8 cellular contexts compared by ENCODE assay signal in genomic region chr3:187714404-187714979, GRCh38. TPM values are rescaled to one million over a fixed set of nuclear protein-coding genes. Genes with fewer than 3 reads are reported as not detected.
DNase-seq lines count a peak whose midpoint lies in the region; ATAC-seq and TF ChIP-seq lines count a peak whose summit lies in the region.

No MANE protein-coding gene starts in this region.

- H3K79me2 ChIP-seq in osteoblast (ENCODE audit: insufficient read depth, low read length) = no peaks in the 10 kb centered on the region

- H3K27ac Mint-ChIP-seq in activated T-helper 1 cell treated with anti-CD3 and anti-CD28 coated beads, Interleukin-12 subunit alpha, Interleukin-12 subunit beta, Interleukin-2, Interleukin-4 antibody, amounts not matched to agents 30 ng/mL and 10 ng/mL and 1 ng/mL, durations not matched to agents 14 hours and 24 hours and 36 hours = no peak overlapping the region

- DNase-seq in ELR (ENCODE audit: low read depth) (peak; percentile 77), H4 (ENCODE audit: low spot score) (peak; percentile 79), M059J (ENCODE audit: low read depth) (peak; percentile 81), RKO (ENCODE audit: low spot score) (peak; percentile 72), fibroblast of the aortic adventitia (ENCODE audit: low read depth) (peak; percentile 82), osteoblast (ENCODE audit: insufficient read length, low spot score, missing footprints) (peak; percentile 76), upper lobe of left lung (peak in 1 of 2 donors; percentile 72)
- peak; percentile 59 for DNase-seq in activated T-helper 1 cell treated with anti-CD3 and anti-CD28 coated beads, Interleukin-12 subunit alpha, Interleukin-12 subunit beta, Interleukin-2, Interleukin-4 antibody, amounts not matched to agents 30 ng/mL and 10 ng/mL and 1 ng/mL, durations not matched to agents 14 hours and 24 hours and 36 hours (ENCODE audit: low spot score)

- H3K4me1 Mint-ChIP-seq in activated T-helper 1 cell treated with anti-CD3 and anti-CD28 coated beads, Interleukin-12 subunit alpha, Interleukin-12 subunit beta, Interleukin-2, Interleukin-4 antibody, amounts not matched to agents 30 ng/mL and 10 ng/mL and 1 ng/mL, durations not matched to agents 14 hours and 24 hours and 36 hours (ENCODE audit: low read depth) = peaks cover 6% of the 10 kb centered on the region

- 13 to 17% methylated on average over 4 of the region's 4 CpGs for WGBS in upper lobe of left lung, 2 donors

- H3K4me1 ChIP-seq in osteoblast (ENCODE audit: insufficient read depth, low read length) (peaks cover 4% of the 10 kb centered on the region), upper lobe of left lung (peaks cover 0 to 14% (median 3%) of the 10 kb centered on the region in 4 donors)

- no peak overlapping the region for H2AFZ ChIP-seq in osteoblast (ENCODE audit: low read length)

- H3K27me3 ChIP-seq in osteoblast (ENCODE audit: insufficient read depth, low read length) (no peaks in the 10 kb centered on the region), upper lobe of left lung (no peaks in the 10 kb centered on the region)

- H3K36me3 Mint-ChIP-seq in activated T-helper 1 cell treated with anti-CD3 and anti-CD28 coated beads, Interleukin-12 subunit alpha, Interleukin-12 subunit beta, Interleukin-2, Interleukin-4 antibody, amounts not matched to agents 30 ng/mL and 10 ng/mL and 1 ng/mL, durations not matched to agents 14 hours and 24 hours and 36 hours (ENCODE audit: low read depth) = no peaks in the 10 kb centered on the region

- no peak overlapping the region for H3K4me3 Mint-ChIP-seq in activated T-helper 1 cell treated with anti-CD3 and anti-CD28 coated beads, Interleukin-12 subunit alpha, Interleukin-12 subunit beta, Interleukin-2, Interleukin-4 antibody, amounts not matched to agents 30 ng/mL and 10 ng/mL and 1 ng/mL, durations not matched to agents 14 hours and 24 hours and 36 hours

- intact Hi-C loops in activated T-helper 1 cell treated with anti-CD3 and anti-CD28 coated beads, Interleukin-12 subunit alpha, Interleukin-12 subunit beta, Interleukin-2, Interleukin-4 antibody, amounts not matched to agents 30 ng/mL and 10 ng/mL and 1 ng/mL, durations not matched to agents 14 hours and 24 hours and 36 hours (cut with micrococcal nuclease) = loop anchor here (1.0 kb wide), 4 partner anchors 35 to 494 kb away; no protein-coding TSS in a partner anchor

- no peak for TF ChIP-seq EP300 in upper lobe of left lung (IDR thresholded peaks at IDR 0.05)

- H3K36me3 ChIP-seq in osteoblast (ENCODE audit: insufficient read depth, low read length) (no peaks in the 10 kb centered on the region), upper lobe of left lung (no peaks in the 10 kb centered on the region)

- H3K9me3 ChIP-seq in osteoblast (ENCODE audit: low read depth, low read length) (no peaks in the 10 kb centered on the region), upper lobe of left lung (no peaks in the 10 kb centered on the region)

- H4K20me1 ChIP-seq in osteoblast (ENCODE audit: insufficient read depth, low read length) = no peaks in the 10 kb centered on the region

- peak; percentile 91 to 94 for ATAC-seq in upper lobe of left lung (ENCODE audit: low FRiP score in 2 of 2)

- H3K27me3 Mint-ChIP-seq in activated T-helper 1 cell treated with anti-CD3 and anti-CD28 coated beads, Interleukin-12 subunit alpha, Interleukin-12 subunit beta, Interleukin-2, Interleukin-4 antibody, amounts not matched to agents 30 ng/mL and 10 ng/mL and 1 ng/mL, durations not matched to agents 14 hours and 24 hours and 36 hours (ENCODE audit: insufficient read depth) = peaks cover 5% of the 10 kb centered on the region

- no peaks in the 10 kb centered on the region for H3K9me3 Mint-ChIP-seq in activated T-helper 1 cell treated with anti-CD3 and anti-CD28 coated beads, Interleukin-12 subunit alpha, Interleukin-12 subunit beta, Interleukin-2, Interleukin-4 antibody, amounts not matched to agents 30 ng/mL and 10 ng/mL and 1 ng/mL, durations not matched to agents 14 hours and 24 hours and 36 hours

- H3K4me2 ChIP-seq in osteoblast (ENCODE audit: insufficient read depth, low read length) = peak overlapping the region; percentile 69

- H3K4me3 ChIP-seq in fibroblast of the aortic adventitia (ENCODE audit: low read depth, low read length) (no peak overlapping the region), osteoblast (ENCODE audit: insufficient read depth, low read length) (no peak overlapping the region), upper lobe of left lung (no peak overlapping the region)

- TF ChIP-seq POLR2A in upper lobe of left lung (IDR thresholded peaks at IDR 0.05) = no peak

- TF ChIP-seq CTCF in fibroblast of the aortic adventitia (IDR thresholded peaks at IDR 0.05; ENCODE audit: insufficient read depth, low read length) (peak; percentile 97), osteoblast (IDR thresholded peaks at IDR 0.05; ENCODE audit: extremely low read depth, low read depth, low read length) (peak; percentile 98), upper lobe of left lung (IDR thresholded peaks at IDR 0.05) (peak; percentile 87 to 96 (median 91))

- H3K27ac ChIP-seq in osteoblast (ENCODE audit: low read depth, low read length) (no peak overlapping the region), upper lobe of left lung (no peak overlapping the region)

RNA-seq across cellular contexts. Expression of gene RTP2, which starts 12.1 kb away (rescaled TPM):
- not detected in 2 replicates for total RNA-seq in H4 (2014; rRNA removed; shearing (Covaris generic))
- total RNA-seq in M059J (2014; rRNA removed; shearing (Covaris generic)) = not detected in 2 replicates
- not detected in 2 replicates for total RNA-seq in activated T-helper 1 cell treated with anti-CD3 and anti-CD28 coated beads, Interleukin-12 subunit alpha, Interleukin-12 subunit beta, Interleukin-2, Interleukin-4 antibody, amounts not matched to agents 30 ng/mL and 10 ng/mL and 1 ng/mL, durations not matched to agents 14 hours and 24 hours and 36 hours
- not detected in 2 replicates for total RNA-seq in fibroblast of the aortic adventitia (ENCODE audit: low replicate concordance)
- not detected in 2 replicates for total RNA-seq in osteoblast
- total RNA-seq in upper lobe of left lung = not detected

RNA-seq across cellular contexts. Expression of gene BCL6, which starts 30.8 kb away (rescaled TPM):
- total RNA-seq in H4 (2014; rRNA removed; shearing (Covaris generic)) = 5.8 and 9.0 TPM in 2 replicates
- total RNA-seq in M059J (2014; rRNA removed; shearing (Covaris generic)) = 15.4 and 19.2 TPM in 2 replicates
- total RNA-seq in activated T-helper 1 cell treated with anti-CD3 and anti-CD28 coated beads, Interleukin-12 subunit alpha, Interleukin-12 subunit beta, Interleukin-2, Interleukin-4 antibody, amounts not matched to agents 30 ng/mL and 10 ng/mL and 1 ng/mL, durations not matched to agents 14 hours and 24 hours and 36 hours = 38.8 and 42.1 TPM in 2 replicates
- total RNA-seq in fibroblast of the aortic adventitia (ENCODE audit: low replicate concordance) (24.8 and 90.1 TPM in 2 replicates), osteoblast (35.4 and 40.2 TPM in 2 replicates), upper lobe of left lung (100 to 1,000 TPM in 4 of 6 donors, 10 to 100 TPM in 2; 80.4 to 268 (median 119) TPM)

RNA-seq across cellular contexts. Expression of gene SST, which starts 44.3 kb away (rescaled TPM):
- not detected in 2 replicates for total RNA-seq in H4 (2014; rRNA removed; shearing (Covaris generic))
- total RNA-seq in M059J (2014; rRNA removed; shearing (Covaris generic)) = 0.62 and 0.94 TPM in 2 replicates
- not detected in 2 replicates for total RNA-seq in activated T-helper 1 cell treated with anti-CD3 and anti-CD28 coated beads, Interleukin-12 subunit alpha, Interleukin-12 subunit beta, Interleukin-2, Interleukin-4 antibody, amounts not matched to agents 30 ng/mL and 10 ng/mL and 1 ng/mL, durations not matched to agents 14 hours and 24 hours and 36 hours
- total RNA-seq in fibroblast of the aortic adventitia (ENCODE audit: low replicate concordance) = not detected in 2 replicates
- not detected in 2 replicates for total RNA-seq in osteoblast
- total RNA-seq in upper lobe of left lung = not detected
